8 cellular contexts compared by ENCODE assay signal in the genomic region with DNA sequence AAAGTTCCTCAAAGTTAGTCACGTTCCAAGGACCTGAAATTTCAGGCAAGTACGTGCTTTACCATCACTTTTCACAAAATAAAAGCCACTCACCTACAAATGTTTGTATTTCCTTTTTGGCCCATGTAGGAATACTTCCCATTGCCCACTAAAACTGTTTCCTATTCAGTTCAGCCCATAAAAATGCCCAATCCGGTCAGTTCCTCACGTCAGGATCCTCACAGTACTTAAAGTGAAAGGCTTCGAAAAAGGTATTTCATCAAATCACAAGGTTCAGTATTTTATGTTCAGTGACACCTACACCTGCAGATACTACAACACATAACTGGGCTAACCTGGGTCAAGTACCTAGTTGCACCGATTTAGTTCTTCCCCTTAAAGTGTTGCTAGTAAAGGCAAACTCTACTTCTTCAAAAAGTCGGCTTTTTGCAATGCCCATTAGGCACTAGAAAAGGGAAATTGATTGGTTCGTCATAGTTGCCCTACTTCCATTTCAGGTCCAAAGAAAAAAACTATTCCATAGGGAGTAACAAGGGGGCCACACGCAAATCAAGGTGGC. TPM values are rescaled to one million over a fixed set of nuclear protein-coding genes. Genes with fewer than 3 reads are reported as not detected.
DNase-seq lines count a peak whose midpoint lies in the region; ATAC-seq and TF ChIP-seq lines count a peak whose summit lies in the region.

No MANE protein-coding gene starts in this region.

- intact Hi-C loops in psoas muscle (cut with DNase I): no loop called here

- 2% methylated on average over 9 of the region's 9 CpGs for WGBS in gastroesophageal sphincter (ENCODE audit: low coverage in 1 of 2), 2 donors
- 3 to 4% (median 3%) methylated on average over 9 of the region's 9 CpGs for WGBS in psoas muscle, 3 donors

- DNase-seq in DMS 273 (lab: John Stamatoyannopoulos, UW; ENCODE audit: unreplicated experiment): peak; percentile 70
- peak; percentile 62 for DNase-seq in KBM-7
- DNase-seq in WTC11 (ENCODE audit: low spot score): no peak
- DNase-seq in psoas muscle: no peak
- DNase-seq in stimulated activated CD4-positive, alpha-beta T cell treated with anti-CD3 and anti-CD28 coated beads, Interleukin-4, amount 100 ng/mL, for 24 hours: no peak

- no peaks in the 10 kb centered on the region for H3K36me3 ChIP-seq in gastroesophageal sphincter
- no peaks in the 10 kb centered on the region for H3K36me3 ChIP-seq in psoas muscle (ENCODE audit: insufficient read depth in 1 of 2, low read depth in 1 of 2)

- POLR2A ChIA-PET in WTC11 (lab: Charles Lee): no interaction called here

- H3K36me3 Mint-ChIP-seq in WTC11: no peaks in the 10 kb centered on the region

- in situ Hi-C loops in KBM-7 (cut with MboI; ENCODE audit: low pct_unique_long_range_greater_than_20kb, low sequenced_read_pairs): no loop called here

- no peaks in the 10 kb centered on the region for H3K27me3 Mint-ChIP-seq in WTC11 (ENCODE audit: low read depth)

- H3K9me3 ChIP-seq in gastroesophageal sphincter (no peaks in the 10 kb centered on the region), psoas muscle (no peaks in the 10 kb centered on the region)

- ATAC-seq in WTC11 (no peak), gastroesophageal sphincter (no peak), psoas muscle (no peak), GM21717 (IDR thresholded peaks at IDR 0.05; ENCODE audit: unreplicated experiment) (no peak), HG03280 (IDR thresholded peaks at IDR 0.05; ENCODE audit: unreplicated experiment) (no peak)

- no peak for TF ChIP-seq POLR2A in gastroesophageal sphincter (IDR thresholded peaks at IDR 0.05)

- H3K9me3 Mint-ChIP-seq in WTC11: no peaks in the 10 kb centered on the region

- no peak for TF ChIP-seq EP300 in gastroesophageal sphincter (IDR thresholded peaks at IDR 0.05)

- peak overlapping the region; percentile 80 to 98 (median 96) for H3K27ac ChIP-seq in gastroesophageal sphincter
- peak overlapping the region; percentile 99 for H3K27ac ChIP-seq in psoas muscle

- peaks cover 43% of the 10 kb centered on the region for H3K4me1 Mint-ChIP-seq in WTC11

- CTCF ChIA-PET in WTC11 (lab: Charles Lee): interaction anchor here (1.0 kb wide), 1 partner anchor 169 kb away, joined by 6 read pairs; no protein-coding TSS in a partner anchor

- peaks cover 0 to 55% (median 0%) of the 10 kb centered on the region in 3 donors for H3K4me1 ChIP-seq in gastroesophageal sphincter
- peaks cover 51% of the 10 kb centered on the region for H3K4me1 ChIP-seq in psoas muscle

- TF ChIP-seq CTCF in WTC11 (IDR thresholded peaks at IDR 0.05): no peak
- TF ChIP-seq CTCF in gastroesophageal sphincter (IDR thresholded peaks at IDR 0.05): no peak
- no peak for TF ChIP-seq CTCF in psoas muscle (IDR thresholded peaks at IDR 0.05)

- peak overlapping the region; percentile 97 for H3K27ac Mint-ChIP-seq in WTC11

- H3K27me3 ChIP-seq in gastroesophageal sphincter (no peaks in the 10 kb centered on the region), psoas muscle (ENCODE audit: insufficient read depth in 3 of 3, low read length in 2 of 3) (no peaks in the 10 kb centered on the region)

- peak overlapping the region; percentile 62 to 92 for H3K4me3 ChIP-seq in gastroesophageal sphincter
- peak overlapping the region; percentile 97 for H3K4me3 ChIP-seq in psoas muscle

- H3K4me3 Mint-ChIP-seq in WTC11: peak overlapping the region; percentile 97

TF ChIP-seq in WTC11, 78 proteins besides CTCF, POLR2A, EP300 and RAD21 (continues in another document):
- TF ChIP-seq, protein P1, sequence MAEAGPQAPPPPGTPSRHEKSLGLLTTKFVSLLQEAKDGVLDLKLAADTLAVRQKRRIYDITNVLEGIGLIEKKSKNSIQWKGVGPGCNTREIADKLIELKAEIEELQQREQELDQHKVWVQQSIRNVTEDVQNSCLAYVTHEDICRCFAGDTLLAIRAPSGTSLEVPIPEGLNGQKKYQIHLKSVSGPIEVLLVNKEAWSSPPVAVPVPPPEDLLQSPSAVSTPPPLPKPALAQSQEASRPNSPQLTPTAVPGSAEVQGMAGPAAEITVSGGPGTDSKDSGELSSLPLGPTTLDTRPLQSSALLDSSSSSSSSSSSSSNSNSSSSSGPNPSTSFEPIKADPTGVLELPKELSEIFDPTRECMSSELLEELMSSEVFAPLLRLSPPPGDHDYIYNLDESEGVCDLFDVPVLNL (CRISPR knock-in tag; IDR thresholded peaks at IDR 0.05; ENCODE audit: borderline replicate concordance, low read depth): no peak
- TF ChIP-seq RELA (CRISPR knock-in tag; IDR thresholded peaks at IDR 0.05; ENCODE audit: borderline replicate concordance): no peak
- TF ChIP-seq, protein P2, sequence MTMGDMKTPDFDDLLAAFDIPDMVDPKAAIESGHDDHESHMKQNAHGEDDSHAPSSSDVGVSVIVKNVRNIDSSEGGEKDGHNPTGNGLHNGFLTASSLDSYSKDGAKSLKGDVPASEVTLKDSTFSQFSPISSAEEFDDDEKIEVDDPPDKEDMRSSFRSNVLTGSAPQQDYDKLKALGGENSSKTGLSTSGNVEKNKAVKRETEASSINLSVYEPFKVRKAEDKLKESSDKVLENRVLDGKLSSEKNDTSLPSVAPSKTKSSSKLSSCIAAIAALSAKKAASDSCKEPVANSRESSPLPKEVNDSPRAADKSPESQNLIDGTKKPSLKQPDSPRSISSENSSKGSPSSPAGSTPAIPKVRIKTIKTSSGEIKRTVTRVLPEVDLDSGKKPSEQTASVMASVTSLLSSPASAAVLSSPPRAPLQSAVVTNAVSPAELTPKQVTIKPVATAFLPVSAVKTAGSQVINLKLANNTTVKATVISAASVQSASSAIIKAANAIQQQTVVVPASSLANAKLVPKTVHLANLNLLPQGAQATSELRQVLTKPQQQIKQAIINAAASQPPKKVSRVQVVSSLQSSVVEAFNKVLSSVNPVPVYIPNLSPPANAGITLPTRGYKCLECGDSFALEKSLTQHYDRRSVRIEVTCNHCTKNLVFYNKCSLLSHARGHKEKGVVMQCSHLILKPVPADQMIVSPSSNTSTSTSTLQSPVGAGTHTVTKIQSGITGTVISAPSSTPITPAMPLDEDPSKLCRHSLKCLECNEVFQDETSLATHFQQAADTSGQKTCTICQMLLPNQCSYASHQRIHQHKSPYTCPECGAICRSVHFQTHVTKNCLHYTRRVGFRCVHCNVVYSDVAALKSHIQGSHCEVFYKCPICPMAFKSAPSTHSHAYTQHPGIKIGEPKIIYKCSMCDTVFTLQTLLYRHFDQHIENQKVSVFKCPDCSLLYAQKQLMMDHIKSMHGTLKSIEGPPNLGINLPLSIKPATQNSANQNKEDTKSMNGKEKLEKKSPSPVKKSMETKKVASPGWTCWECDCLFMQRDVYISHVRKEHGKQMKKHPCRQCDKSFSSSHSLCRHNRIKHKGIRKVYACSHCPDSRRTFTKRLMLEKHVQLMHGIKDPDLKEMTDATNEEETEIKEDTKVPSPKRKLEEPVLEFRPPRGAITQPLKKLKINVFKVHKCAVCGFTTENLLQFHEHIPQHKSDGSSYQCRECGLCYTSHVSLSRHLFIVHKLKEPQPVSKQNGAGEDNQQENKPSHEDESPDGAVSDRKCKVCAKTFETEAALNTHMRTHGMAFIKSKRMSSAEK (CRISPR knock-in tag; IDR thresholded peaks at IDR 0.05; ENCODE audit: borderline replicate concordance): no peak
- TF ChIP-seq, protein P3, sequence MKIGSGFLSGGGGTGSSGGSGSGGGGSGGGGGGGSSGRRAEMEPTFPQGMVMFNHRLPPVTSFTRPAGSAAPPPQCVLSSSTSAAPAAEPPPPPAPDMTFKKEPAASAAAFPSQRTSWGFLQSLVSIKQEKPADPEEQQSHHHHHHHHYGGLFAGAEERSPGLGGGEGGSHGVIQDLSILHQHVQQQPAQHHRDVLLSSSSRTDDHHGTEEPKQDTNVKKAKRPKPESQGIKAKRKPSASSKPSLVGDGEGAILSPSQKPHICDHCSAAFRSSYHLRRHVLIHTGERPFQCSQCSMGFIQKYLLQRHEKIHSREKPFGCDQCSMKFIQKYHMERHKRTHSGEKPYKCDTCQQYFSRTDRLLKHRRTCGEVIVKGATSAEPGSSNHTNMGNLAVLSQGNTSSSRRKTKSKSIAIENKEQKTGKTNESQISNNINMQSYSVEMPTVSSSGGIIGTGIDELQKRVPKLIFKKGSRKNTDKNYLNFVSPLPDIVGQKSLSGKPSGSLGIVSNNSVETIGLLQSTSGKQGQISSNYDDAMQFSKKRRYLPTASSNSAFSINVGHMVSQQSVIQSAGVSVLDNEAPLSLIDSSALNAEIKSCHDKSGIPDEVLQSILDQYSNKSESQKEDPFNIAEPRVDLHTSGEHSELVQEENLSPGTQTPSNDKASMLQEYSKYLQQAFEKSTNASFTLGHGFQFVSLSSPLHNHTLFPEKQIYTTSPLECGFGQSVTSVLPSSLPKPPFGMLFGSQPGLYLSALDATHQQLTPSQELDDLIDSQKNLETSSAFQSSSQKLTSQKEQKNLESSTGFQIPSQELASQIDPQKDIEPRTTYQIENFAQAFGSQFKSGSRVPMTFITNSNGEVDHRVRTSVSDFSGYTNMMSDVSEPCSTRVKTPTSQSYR (CRISPR knock-in tag; IDR thresholded peaks at IDR 0.05): no peak

RNA-seq across cellular contexts. Expression of a gene that starts 1.1 kb away (rescaled TPM):
- 27.5 to 30.0 TPM (median 29.3 TPM) in 3 replicates for total RNA-seq in WTC11 (2021)
- 10 to 100 TPM; 39.2 to 99.3 (median 57.0) TPM for total RNA-seq in gastroesophageal sphincter
- total RNA-seq in psoas muscle: 10 to 100 TPM; 37.5 to 59.2 (median 44.7) TPM
- polyA plus RNA-seq in psoas muscle: 10 to 100 TPM in 2 of 3 donors, 1 to 10 TPM in 1; 8.0 to 29.4 (median 13.9) TPM

Comparison
In these comparisons a context has a peak if more than half of its experiments do, and no peak if none do; other contexts are left out.
1. DNase-seq: peak in DMS 273 (single experiment) and KBM-7 (single experiment); none in WTC11 (single experiment), psoas muscle (0 of 2) and stimulated activated CD4-positive, alpha-beta T cell treated with anti-CD3 and anti-CD28 coated beads, Interleukin-4, amount 100 ng/mL, for 24 hours (single experiment).